Comparison of ENCODE assay signal across 18 cellular contexts in the genomic region with DNA sequence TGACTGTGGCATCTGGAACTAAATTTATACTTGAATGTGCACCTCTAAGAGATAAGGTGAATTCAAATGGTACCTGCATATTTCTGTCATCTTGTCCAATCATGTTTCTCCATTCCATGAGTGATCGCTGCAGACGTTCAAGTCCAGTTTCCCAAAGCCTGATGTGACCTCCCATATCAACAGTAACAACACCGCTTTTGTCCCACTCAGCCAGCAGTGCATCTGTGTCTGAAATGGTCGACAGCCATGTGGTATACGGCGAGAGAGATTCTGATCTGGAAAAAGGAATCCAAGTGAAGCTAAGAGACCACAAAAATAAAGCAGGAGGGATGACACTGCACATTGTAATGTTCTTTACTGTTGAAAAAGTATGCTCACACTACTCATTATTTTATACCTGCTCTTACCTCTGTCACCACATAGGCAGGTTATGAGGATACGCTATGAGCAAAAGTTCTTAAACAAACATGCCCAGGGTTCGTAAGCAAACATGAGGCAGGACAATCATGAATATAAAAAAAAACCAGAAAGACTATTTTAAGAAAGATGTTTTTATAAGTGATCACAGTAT.
"Had no signal": no experiment of that assay in that cellular context is flagged by ENCODE, and none has a peak within 500 bp of the region (broad histone marks: within the 10 kb centered on the region; RNA-seq: fewer than 3 reads in every experiment).

No MANE protein-coding gene starts in this region.

- DNase-seq: activated CD4-positive, alpha-beta T cell treated with anti-CD3 and anti-CD28 coated beads, Interleukin-2, amount 50 U/mL, for 4 hours; activated effector memory CD4-positive, alpha-beta T cell treated with anti-CD3 and anti-CD28 coated beads, Interleukin-2, amount 50 U/mL, for 16 hours; activated T-cell treated with anti-CD3 and anti-CD28 coated beads, Interleukin-2, amount 50 U/mL, for 72 hours; body of pancreas; heart right ventricle; kidney glomerular epithelial cell; mesendoderm; natural killer cell; stimulated activated naive CD4-positive, alpha-beta T cell; SW 1271; T-helper 2 cell; tibial artery; uterus had no signal

- H3K4me1 Mint-ChIP-seq: natural killer cell had no signal

- ATAC-seq: activated T-cell treated with anti-CD3 and anti-CD28 coated beads, Interleukin-2, amount 50 U/mL, for 72 hours; body of pancreas; gastroesophageal sphincter; heart right ventricle; natural killer cell had no signal

- H3K27me3 ChIP-seq: body of pancreas, esophagus muscularis mucosa, gastroesophageal sphincter, heart right ventricle, tibial artery, uterus had no signal

- H3K27ac ChIP-seq: body of pancreas, coronary artery, esophagus muscularis mucosa, gastroesophageal sphincter, heart right ventricle, parathyroid adenoma, tibial artery, uterus had no signal

- H3K4me3 Mint-ChIP-seq: activated naive CD8-positive, alpha-beta T cell; activated T-cell treated with anti-CD3 and anti-CD28 coated beads, Interleukin-2, amount 50 U/mL, for 72 hours; natural killer cell had no signal

- H3K27me3 Mint-ChIP-seq: activated naive CD8-positive, alpha-beta T cell had no signal

- H3K27ac Mint-ChIP-seq: activated naive CD8-positive, alpha-beta T cell; activated T-cell treated with anti-CD3 and anti-CD28 coated beads, Interleukin-2, amount 50 U/mL, for 72 hours; natural killer cell had no signal

- H3K36me3 ChIP-seq: esophagus muscularis mucosa, uterus had no signal

- H3K4me1 ChIP-seq: parathyroid adenoma, tibial artery, uterus had no signal

- H3K4me3 ChIP-seq: body of pancreas, coronary artery, esophagus muscularis mucosa, gastroesophageal sphincter, heart right ventricle, tibial artery, uterus had no signal

- H3K9me3 ChIP-seq: body of pancreas, esophagus muscularis mucosa, gastroesophageal sphincter, heart right ventricle, tibial artery, uterus had no signal

- H3K9me3 Mint-ChIP-seq: activated T-cell treated with anti-CD3 and anti-CD28 coated beads, Interleukin-2, amount 50 U/mL, for 72 hours; natural killer cell had no signal

- H3K36me3 Mint-ChIP-seq: natural killer cell had no signal
